ENCODE assay signal across 28 cellular contexts in the genomic region with DNA sequence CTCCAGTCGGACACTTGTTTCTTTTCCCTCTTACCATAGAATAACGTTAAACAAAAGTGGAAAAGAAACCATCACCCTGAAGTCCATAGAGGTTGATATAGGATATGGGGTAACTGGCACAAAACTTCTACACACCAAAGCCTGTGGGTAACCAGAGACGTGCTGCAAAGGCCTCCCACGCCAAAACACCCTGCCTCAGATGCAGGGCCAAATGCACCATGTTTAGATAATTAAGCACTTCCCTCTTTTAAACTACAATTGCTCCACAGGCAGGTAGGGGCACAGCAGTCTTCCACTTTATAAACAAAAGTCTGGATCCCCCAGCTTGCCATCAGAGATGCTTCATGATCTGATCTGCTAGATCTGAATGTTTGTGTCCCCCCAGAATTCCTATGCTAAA. TPM values are rescaled to one million over a fixed set of nuclear protein-coding genes. Genes with fewer than 3 reads are reported as not detected.
"Had no signal": no experiment of that assay in that cellular context is flagged by ENCODE, and none has a peak within 500 bp of the region (broad histone marks: within the 10 kb centered on the region; RNA-seq: fewer than 3 reads in every experiment).

No MANE protein-coding gene starts in this region.

- DNase-seq: hypothalamus; immature natural killer cell; kidney; left colon; left ventricle myocardium superior; lower lobe of right lung; mammary epithelial cell; mesenchymal stem cell; naive B cell; natural killer cell; nephron progenitor cell; occipital lobe; small intestine; spleen; stimulated activated CD4-positive, alpha-beta T cell treated with anti-CD3 and anti-CD28 coated beads, Interleukin-4, amount 100 ng/mL, for 24 hours; stimulated activated naive CD4-positive, alpha-beta T cell; tibial artery; trophoblast cell; upper lobe of right lung had no signal

- H3K9me3 ChIP-seq: lower lobe of right lung, neutrophil, right atrium auricular region, spleen, suprapubic skin, thoracic aorta, tibial artery, upper lobe of right lung had no signal

- H3K27ac ChIP-seq: lower lobe of right lung, neural progenitor cell, neutrophil, parathyroid adenoma, right atrium auricular region, spleen, suprapubic skin, thoracic aorta, tibial artery, upper lobe of right lung had no signal

- H3K79me2 ChIP-seq: parathyroid adenoma had no signal

- H3K36me3 ChIP-seq: lower lobe of right lung, neural progenitor cell, neutrophil, right atrium auricular region, suprapubic skin, thoracic aorta, tibial artery, upper lobe of right lung had no signal

- H3K4me1 ChIP-seq: lower lobe of right lung, neural progenitor cell, parathyroid adenoma, suprapubic skin, tibial artery, upper lobe of right lung had no signal

- H3K4me3 ChIP-seq: lower lobe of right lung, neural progenitor cell, right atrium auricular region, spleen, suprapubic skin, thoracic aorta, tibial artery, upper lobe of right lung had no signal

- H3K27me3 ChIP-seq: neural progenitor cell, right atrium auricular region, spleen, suprapubic skin, tibial artery, upper lobe of right lung had no signal

- H3K9ac ChIP-seq: neural progenitor cell, parathyroid adenoma had no signal

- ATAC-seq: left colon; left ventricle myocardium superior; lower lobe of right lung; natural killer cell; sciatic nerve; stimulated activated effector memory CD8-positive, alpha-beta T cell treated with anti-CD3 and anti-CD28 coated beads, Interleukin-12 subunit alpha, Interleukin-12 subunit beta, amount 100 ng/mL, for 72 hours; upper lobe of right lung had no signal

- H3K4me2 ChIP-seq: neural progenitor cell had no signal

RNA-seq across cellular contexts. Expression of gene CLIC5, which starts 10.4 kb away (rescaled TPM):
- total RNA-seq: mammary epithelial cell, osteocyte had no signal
- polyA plus RNA-seq: mammary epithelial cell had no signal
